In genomic region chr10:125823663-125824251, GRCh38 we compare ENCODE assay signal across 8 cellular contexts. TPM values are rescaled to one million over a fixed set of nuclear protein-coding genes. Genes with fewer than 3 reads are reported as not detected.
DNase-seq lines count a peak whose midpoint lies in the region; ATAC-seq and TF ChIP-seq lines count a peak whose summit lies in the region.

No MANE protein-coding gene starts in this region.

- H3K4me3 ChIP-seq in GM06990 (replicated peaks; ENCODE audit: low read depth, low read length), result peak overlapping the region; percentile 91
- H3K4me3 ChIP-seq in iPS-20b (ENCODE audit: low read length), result peak overlapping the region; percentile 98
- peak overlapping the region; percentile 89 for H3K4me3 ChIP-seq in testis

- no peaks in the 10 kb centered on the region for H3K27me3 Mint-ChIP-seq in activated T-helper 1 cell treated with anti-CD3 and anti-CD28 coated beads, Interleukin-12 subunit alpha, Interleukin-12 subunit beta, Interleukin-2, Interleukin-4 antibody, amounts not matched to agents 30 ng/mL and 10 ng/mL and 1 ng/mL, durations not matched to agents 14 hours and 24 hours and 36 hours (ENCODE audit: insufficient read depth)

- DNase-seq in GM06990 (ENCODE audit: extremely low read depth, insufficient read length) (peak; percentile 12), testis (peak; percentile 22)
- peak; percentile 26 for DNase-seq in activated T-cell treated with anti-CD3 and anti-CD28 coated beads, Interleukin-2, amount 50 U/mL, for 1 hour
- DNase-seq in activated T-helper 1 cell treated with anti-CD3 and anti-CD28 coated beads, Interleukin-12 subunit alpha, Interleukin-12 subunit beta, Interleukin-2, Interleukin-4 antibody, amounts not matched to agents 30 ng/mL and 10 ng/mL and 1 ng/mL, durations not matched to agents 14 hours and 24 hours and 36 hours (ENCODE audit: low spot score), result no peak

- H3K27me3 ChIP-seq in GM06990 (replicated peaks; ENCODE audit: control insufficient read depth, insufficient read depth, low read length) (no peaks in the 10 kb centered on the region), iPS-20b (ENCODE audit: insufficient read depth, low read length) (no peaks in the 10 kb centered on the region), testis (no peaks in the 10 kb centered on the region)

- peak overlapping the region; percentile 97 for H3K9ac ChIP-seq in iPS-20b (ENCODE audit: low read depth, low read length)

- no peak overlapping the region for H3K27ac Mint-ChIP-seq in activated T-helper 1 cell treated with anti-CD3 and anti-CD28 coated beads, Interleukin-12 subunit alpha, Interleukin-12 subunit beta, Interleukin-2, Interleukin-4 antibody, amounts not matched to agents 30 ng/mL and 10 ng/mL and 1 ng/mL, durations not matched to agents 14 hours and 24 hours and 36 hours

- H3K4me3 Mint-ChIP-seq in activated T-helper 1 cell treated with anti-CD3 and anti-CD28 coated beads, Interleukin-12 subunit alpha, Interleukin-12 subunit beta, Interleukin-2, Interleukin-4 antibody, amounts not matched to agents 30 ng/mL and 10 ng/mL and 1 ng/mL, durations not matched to agents 14 hours and 24 hours and 36 hours, result no peak overlapping the region

- no peak for TF ChIP-seq CTCF in GM06990 (IDR thresholded peaks at IDR 0.05; ENCODE audit: insufficient read depth, low read length, poor library complexity, severe bottlenecking)
- TF ChIP-seq CTCF in testis (IDR thresholded peaks at IDR 0.05), result no peak

- TF ChIP-seq POLR2A in testis (IDR thresholded peaks at IDR 0.05), result no peak

- H3K27ac ChIP-seq in iPS-20b (ENCODE audit: low read length), result peak overlapping the region; percentile 93
- peak overlapping the region; percentile 60 to 91 for H3K27ac ChIP-seq in testis

- no peaks in the 10 kb centered on the region for H3K9me3 Mint-ChIP-seq in activated T-helper 1 cell treated with anti-CD3 and anti-CD28 coated beads, Interleukin-12 subunit alpha, Interleukin-12 subunit beta, Interleukin-2, Interleukin-4 antibody, amounts not matched to agents 30 ng/mL and 10 ng/mL and 1 ng/mL, durations not matched to agents 14 hours and 24 hours and 36 hours

- 0 to 1% methylated on average over 20 of the region's 20 CpGs for WGBS in testis, 2 donors

- peaks cover 11% of the 10 kb centered on the region for H3K4me1 Mint-ChIP-seq in activated T-helper 1 cell treated with anti-CD3 and anti-CD28 coated beads, Interleukin-12 subunit alpha, Interleukin-12 subunit beta, Interleukin-2, Interleukin-4 antibody, amounts not matched to agents 30 ng/mL and 10 ng/mL and 1 ng/mL, durations not matched to agents 14 hours and 24 hours and 36 hours (ENCODE audit: low read depth)

- H3K9me3 ChIP-seq in iPS-20b (ENCODE audit: insufficient read depth, low read depth, low read length) (no peaks in the 10 kb centered on the region), testis (no peaks in the 10 kb centered on the region)

- peaks cover 10% of the 10 kb centered on the region for H3K4me1 ChIP-seq in iPS-20b (ENCODE audit: insufficient read depth, low read length)
- peaks cover 17% of the 10 kb centered on the region for H3K4me1 ChIP-seq in testis

- peak; percentile 9 for ATAC-seq in HG03025 (IDR thresholded peaks at IDR 0.05; ENCODE audit: low FRiP score, unreplicated experiment)
- no peak for ATAC-seq in HG03457 (IDR thresholded peaks at IDR 0.05; ENCODE audit: unreplicated experiment)
- ATAC-seq in GM19395 (IDR thresholded peaks at IDR 0.05; ENCODE audit: unreplicated experiment), result no peak

- H3K36me3 ChIP-seq in GM06990 (ENCODE audit: control insufficient read depth, insufficient read depth, low read length) (peaks cover 7% of the 10 kb centered on the region), iPS-20b (ENCODE audit: insufficient read depth, low read depth, low read length) (peaks cover 41% of the 10 kb centered on the region), testis (ENCODE audit: low read depth, missing control alignments) (no peaks in the 10 kb centered on the region)

- intact Hi-C loops in testis (cut with DNase I; ENCODE audit: low total_unique reads), result no loop called here
- intact Hi-C loops in activated T-helper 1 cell treated with anti-CD3 and anti-CD28 coated beads, Interleukin-12 subunit alpha, Interleukin-12 subunit beta, Interleukin-2, Interleukin-4 antibody, amounts not matched to agents 30 ng/mL and 10 ng/mL and 1 ng/mL, durations not matched to agents 14 hours and 24 hours and 36 hours (cut with micrococcal nuclease), result loop anchor here (1.0 to 10.0 kb wide), 4 partner anchors 73 to 1021 kb away; partner anchors contain the start of genes ABRAXAS2, EDRF1 and FANK1

- peaks cover 15% of the 10 kb centered on the region for H3K36me3 Mint-ChIP-seq in activated T-helper 1 cell treated with anti-CD3 and anti-CD28 coated beads, Interleukin-12 subunit alpha, Interleukin-12 subunit beta, Interleukin-2, Interleukin-4 antibody, amounts not matched to agents 30 ng/mL and 10 ng/mL and 1 ng/mL, durations not matched to agents 14 hours and 24 hours and 36 hours (ENCODE audit: low read depth)

RNA-seq across cellular contexts. Expression of gene BCCIP, which starts 0.4 kb away (rescaled TPM):
- total RNA-seq in testis, result 10 to 100 TPM; 59.8 to 81.9 TPM
- 63.9 TPM for polyA plus RNA-seq in testis (ENCODE audit: insufficient read depth, low read depth, low replicate concordance)
- total RNA-seq in activated T-helper 1 cell treated with anti-CD3 and anti-CD28 coated beads, Interleukin-12 subunit alpha, Interleukin-12 subunit beta, Interleukin-2, Interleukin-4 antibody, amounts not matched to agents 30 ng/mL and 10 ng/mL and 1 ng/mL, durations not matched to agents 14 hours and 24 hours and 36 hours, result 127 and 128 TPM in 2 replicates

RNA-seq across cellular contexts. Expression of gene UROS, which starts 0.7 kb away (rescaled TPM):
- 10 to 100 TPM; 62.5 to 70.3 TPM for total RNA-seq in testis
- 69.2 TPM for polyA plus RNA-seq in testis (ENCODE audit: insufficient read depth, low read depth, low replicate concordance)
- 49.0 and 57.8 TPM in 2 replicates for total RNA-seq in activated T-helper 1 cell treated with anti-CD3 and anti-CD28 coated beads, Interleukin-12 subunit alpha, Interleukin-12 subunit beta, Interleukin-2, Interleukin-4 antibody, amounts not matched to agents 30 ng/mL and 10 ng/mL and 1 ng/mL, durations not matched to agents 14 hours and 24 hours and 36 hours

RNA-seq across cellular contexts. Expression of gene MMP21, which starts 48.1 kb away (rescaled TPM):
- total RNA-seq in testis, result under 1 TPM; 0.31 to 0.43 TPM
- not detected for polyA plus RNA-seq in testis (ENCODE audit: insufficient read depth, low read depth, low replicate concordance)
- total RNA-seq in activated T-helper 1 cell treated with anti-CD3 and anti-CD28 coated beads, Interleukin-12 subunit alpha, Interleukin-12 subunit beta, Interleukin-2, Interleukin-4 antibody, amounts not matched to agents 30 ng/mL and 10 ng/mL and 1 ng/mL, durations not matched to agents 14 hours and 24 hours and 36 hours, result not detected in 2 replicates

RNA-seq across cellular contexts. Expression of gene DHX32, which starts 57.3 kb away (rescaled TPM):
- total RNA-seq in testis, result 10 to 100 TPM; 42.2 to 60.2 TPM
- 64.0 TPM for polyA plus RNA-seq in testis (ENCODE audit: insufficient read depth, low read depth, low replicate concordance)
- total RNA-seq in activated T-helper 1 cell treated with anti-CD3 and anti-CD28 coated beads, Interleukin-12 subunit alpha, Interleukin-12 subunit beta, Interleukin-2, Interleukin-4 antibody, amounts not matched to agents 30 ng/mL and 10 ng/mL and 1 ng/mL, durations not matched to agents 14 hours and 24 hours and 36 hours, result 13.0 and 13.9 TPM in 2 replicates
